ENCODE assay signal across 1 cellular context in genomic region chr15:72685925-72686794, GRCh38.
TF ChIP-seq lines count a peak whose summit lies in the region.

Gene BBS4, plus strand, starts transcription at chr15:72686207. Its CDS starts 21 bp downstream, at chr15:72686228.
Gene HIGD2B, minus strand, starts transcription at chr15:72686182. Its CDS starts 9,808 bp downstream, at chr15:72676374.

TF ChIP-seq in SK-N-SH, 30 proteins besides CTCF, POLR2A, EP300 and RAD21 (continued from another document):
- TF ChIP-seq IRF3 (IDR thresholded peaks at IDR 0.05; ENCODE audit: low read depth, low read length): no peak
- no peak; the same call in 1 of the 2 replicates for TF ChIP-seq NFIC (IDR thresholded peaks at IDR 0.05; ENCODE audit: borderline replicate concordance)
- peak; percentile 90 for TF ChIP-seq ELF1 (IDR thresholded peaks at IDR 0.05)
- no peak for TF ChIP-seq TEAD4 (IDR thresholded peaks at IDR 0.05; ENCODE audit: borderline replicate concordance, insufficient read depth)
- 0 out of 2 replicates have a peak, but pooled peaks have one; percentile 13 for TF ChIP-seq USF1 (IDR thresholded peaks at IDR 0.05; ENCODE audit: borderline replicate concordance, low read depth)
- no peak for TF ChIP-seq ZBTB33 (IDR thresholded peaks at IDR 0.05; ENCODE audit: borderline replicate concordance, low read depth)
- TF ChIP-seq GABPA (IDR thresholded peaks at IDR 0.05; ENCODE audit: low read depth): peak; percentile 90
- peak; percentile 87 for TF ChIP-seq YY1 (IDR thresholded peaks at IDR 0.05; ENCODE audit: low read depth)
- 0 out of 2 replicates have a peak, but pooled peaks have one; percentile 10 for TF ChIP-seq NRF1 (IDR thresholded peaks at IDR 0.05; ENCODE audit: low read depth, low read length)
- peak; percentile 94 for TF ChIP-seq POLR2AphosphoS5 (IDR thresholded peaks at IDR 0.05; ENCODE audit: low read depth, low read length)
- TF ChIP-seq JUND (IDR thresholded peaks at IDR 0.05): no peak
- no peak for TF ChIP-seq FOXM1 (IDR thresholded peaks at IDR 0.05; ENCODE audit: low read depth)
